ENCODE assay signal across 24 cellular contexts in the genomic region with DNA sequence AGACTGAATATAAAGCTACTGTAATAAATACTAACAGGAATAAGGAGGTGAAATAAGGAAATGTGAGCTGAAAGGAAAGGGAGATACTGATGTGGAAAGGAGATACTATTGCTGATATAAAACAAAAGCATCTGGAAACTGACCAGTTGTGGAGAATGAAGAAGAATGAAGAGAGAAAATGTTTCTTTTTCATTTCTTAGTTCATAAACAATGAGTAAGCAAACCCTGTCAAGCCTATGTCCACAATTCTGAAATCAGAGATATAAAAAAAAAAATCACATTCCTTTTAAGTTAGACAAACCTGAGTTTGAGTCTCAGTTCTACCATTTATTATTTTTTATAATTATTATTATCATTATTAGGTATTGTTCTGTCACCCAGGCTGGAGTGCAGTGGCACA.
DNase-seq lines count a peak whose midpoint lies in the region; ATAC-seq and TF ChIP-seq lines count a peak whose summit lies in the region.
"Had no signal": no experiment of that assay in that cellular context is flagged by ENCODE, and none has a peak within 500 bp of the region (broad histone marks: within the 10 kb centered on the region; RNA-seq: fewer than 3 reads in every experiment).

No MANE protein-coding gene starts in this region.

- peaks cover 42% of the 10 kb centered on the region for H3K4me1 Mint-ChIP-seq in MCF 10A (ENCODE audit: insufficient read depth, unreplicated experiment)

- intact Hi-C loops in MCF 10A (cut with micrococcal nuclease) = no loop called here

- peaks cover 11% of the 10 kb centered on the region; the same call in 1 of the 2 replicates for H3K9me3 ChIP-seq in SK-N-SH
- H3K9me3 ChIP-seq: BE2C had no signal

- H3K4me2 ChIP-seq in SK-N-SH = peak overlapping the region; percentile 63; the same call in 1 of the 2 replicates

- TF ChIP-seq CTCF in SK-N-SH (IDR thresholded peaks at IDR 0.05) (no peak), brain microvascular endothelial cell (IDR thresholded peaks at IDR 0.05; ENCODE audit: low read depth, low read length, missing control alignments) (no peak), fibroblast of the aortic adventitia (IDR thresholded peaks at IDR 0.05; ENCODE audit: insufficient read depth, low read length) (no peak), MCF 10A (IDR thresholded peaks at IDR 0.05; ENCODE audit: unreplicated experiment) (no peak)

- H3K79me2 ChIP-seq in SK-N-SH (ENCODE audit: insufficient read depth) = peaks cover 68% of the 10 kb centered on the region

- ATAC-seq in SK-N-SH treated with all-trans-retinoic acid at 6 μM for 48 hours = no peak
- no peak for ATAC-seq in GM18907 (IDR thresholded peaks at IDR 0.05; ENCODE audit: unreplicated experiment)
- no peak for ATAC-seq in HG03520 (IDR thresholded peaks at IDR 0.05; ENCODE audit: unreplicated experiment)

- H3K9ac ChIP-seq in SK-N-SH = no peak overlapping the region; the same call in 1 of the 2 replicates

- no peak overlapping the region for H3K4me3 Mint-ChIP-seq in MCF 10A (ENCODE audit: unreplicated experiment)
- H3K4me3 Mint-ChIP-seq: dendritic cell treated with granulocyte-macrophage colony-stimulating factor and Interleukin-4, amounts not matched to agents 40 ng/mL and 50 ng/mL, for 4 days had no signal

- no peak for TF ChIP-seq RAD21 in SK-N-SH (IDR thresholded peaks at IDR 0.05; ENCODE audit: low read length)

- no peak overlapping the region for H3K4me3 ChIP-seq in SK-N-SH (ENCODE audit: low read depth in 2 of 2, low read length in 1 of 2)
- H3K4me3 ChIP-seq in brain microvascular endothelial cell (ENCODE audit: low read depth, low read length) = no peak overlapping the region
- H3K4me3 ChIP-seq in fibroblast of the aortic adventitia (ENCODE audit: low read depth, low read length) = no peak overlapping the region
- H3K4me3 ChIP-seq: cardiac muscle cell had no signal

- no peaks in the 10 kb centered on the region for H3K27me3 Mint-ChIP-seq in MCF 10A (ENCODE audit: insufficient read depth, unreplicated experiment)
- H3K27me3 Mint-ChIP-seq: dendritic cell treated with granulocyte-macrophage colony-stimulating factor and Interleukin-4, amounts not matched to agents 40 ng/mL and 50 ng/mL, for 4 days had no signal

- H3K4me1 ChIP-seq in SK-N-SH (ENCODE audit: control insufficient read depth in 1 of 2, insufficient read depth in 2 of 2, low read depth in 1 of 2, low read length in 1 of 2) = peaks cover 0 to 19% of the 10 kb centered on the region in 2 experiments; a peak in 3 of 4 replicates
- H3K4me1 ChIP-seq: BE2C had no signal

- POLR2A ChIA-PET in SK-N-SH (lab: Yijun Ruan, JAX) = no interaction called here
- POLR2A ChIA-PET in MCF 10A (lab: Yijun Ruan, JAX) = no interaction called here

- H4K20me1 ChIP-seq in SK-N-SH (ENCODE audit: insufficient read depth) = no peaks in the 10 kb centered on the region

- H3K36me3 ChIP-seq in SK-N-SH (replicated peaks in 1 of 2; ENCODE audit: control insufficient read depth in 1 of 2, insufficient read depth in 2 of 2, low read length in 1 of 2) (peaks cover 0 to 13% of the 10 kb centered on the region in 2 experiments), brain microvascular endothelial cell (replicated peaks) (no peaks in the 10 kb centered on the region)
- H3K36me3 ChIP-seq: BE2C, cardiac muscle cell had no signal

- no peak overlapping the region for H3K27ac Mint-ChIP-seq in MCF 10A (ENCODE audit: low read depth, unreplicated experiment)
- H3K27ac Mint-ChIP-seq: dendritic cell treated with granulocyte-macrophage colony-stimulating factor and Interleukin-4, amounts not matched to agents 40 ng/mL and 50 ng/mL, for 4 days had no signal

- H3K9me3 Mint-ChIP-seq in MCF 10A (ENCODE audit: unreplicated experiment) = no peaks in the 10 kb centered on the region
- H3K9me3 Mint-ChIP-seq: dendritic cell treated with granulocyte-macrophage colony-stimulating factor and Interleukin-4, amounts not matched to agents 40 ng/mL and 50 ng/mL, for 4 days had no signal

- DNase-seq in SK-N-SH (no peak), brain microvascular endothelial cell (no peak), fibroblast of the aortic adventitia (ENCODE audit: low read depth) (peak; percentile 68), epidermal melanocyte (ENCODE audit: insufficient read length, low spot score) (no peak), MCF 10A (ENCODE audit: unreplicated experiment) (no peak)
- DNase-seq: activated CD4-positive, alpha-beta T cell treated with anti-CD3 and anti-CD28 coated beads, Interleukin-2, amount 50 U/mL, for 4 hours; activated CD8-positive, alpha-beta memory T cell treated with anti-CD3 and anti-CD28 coated beads, Interleukin-2, amount 50 U/mL, for 48 hours; activated effector memory CD4-positive, alpha-beta T cell treated with Interleukin-2 at 50 U/mL for 16 hours; BE2C; DMS79 treated with DMSO at 0.1 percent for 48 hours; NCI-H1417; NCI-H510A; NK-92 treated with Interleukin-12 subunit alpha and Interleukin-12 subunit beta, amount 100 ng/mL, for 24 hours; nucleus accumbens; retina; stimulated activated CD4-positive, alpha-beta T cell treated with anti-CD3 and anti-CD28 coated beads, Interleukin-4, amount 100 ng/mL, for 24 hours; stimulated activated naive CD4-positive, alpha-beta T cell treated with Interleukin-2 at 50 U/mL for 16 hours; T-helper 9 cell had no signal

- peak overlapping the region in 1 of 2 experiments; percentile 100; a peak in 2 of 4 replicates for H3K27ac ChIP-seq in SK-N-SH (ENCODE audit: low read depth in 2 of 2, low read length in 1 of 2)
- peak overlapping the region; percentile 54 for H3K27ac ChIP-seq in brain microvascular endothelial cell
- H3K27ac ChIP-seq: 22Rv1, cardiac muscle cell had no signal

- no peak for TF ChIP-seq EP300 in SK-N-SH (IDR thresholded peaks at IDR 0.05; ENCODE audit: borderline replicate concordance in 1 of 2, low read depth in 1 of 2, low read length in 1 of 2)

- no TSS peak for BruUV-seq in MCF 10A (replicated peaks; lab: Mats Ljungman, UMichigan)

- H3K27me3 ChIP-seq in SK-N-SH (ENCODE audit: insufficient read depth) (no peaks in the 10 kb centered on the region), brain microvascular endothelial cell (replicated peaks) (no peaks in the 10 kb centered on the region)
- H3K27me3 ChIP-seq: BE2C, cardiac muscle cell had no signal

- no peaks in the 10 kb centered on the region for H3K36me3 Mint-ChIP-seq in MCF 10A (ENCODE audit: insufficient read depth, unreplicated experiment)

- no peak overlapping the region for H2AFZ ChIP-seq in SK-N-SH (ENCODE audit: low read depth)

- H3K9me2 ChIP-seq in SK-N-SH = no peaks in the 10 kb centered on the region

- peaks cover 41% of the 10 kb centered on the region for H3F3A ChIP-seq in SK-N-SH (replicated peaks; ENCODE audit: insufficient read depth)

- in situ Hi-C loops in brain microvascular endothelial cell (cut with HindIII; ENCODE audit: low pct_ligation_motif_present, low sequenced_read_pairs) = no loop called here

- CTCF ChIA-PET in SK-N-SH (lab: Yijun Ruan, JAX) = no interaction called here
- CTCF ChIA-PET in MCF 10A (lab: Yijun Ruan, JAX) = interaction anchor here (1.9 kb wide), 1 partner anchor 22 kb away, joined by 7 read pairs; no protein-coding TSS in a partner anchor

TF ChIP-seq in SK-N-SH, 30 proteins besides CTCF, POLR2A, EP300 and RAD21:
- TF ChIP-seq PBX3 (IDR thresholded peaks at IDR 0.05) (peak; percentile 18; the same call in 1 of the 2 replicates), FOSL2 (IDR thresholded peaks at IDR 0.05; ENCODE audit: borderline replicate concordance, low read depth) (0 out of 2 replicates have a peak, but pooled peaks have one; percentile 5), TCF12 (IDR thresholded peaks at IDR 0.05) (peak; percentile 39; the same call in 1 of the 2 replicates), MEF2A (IDR thresholded peaks at IDR 0.05; ENCODE audit: borderline replicate concordance, low read depth) (no peak), JUND (IDR thresholded peaks at IDR 0.05) (peak; percentile 28; the same call in 1 of the 2 replicates)

TF ChIP-seq in SK-N-SH treated with all-trans-retinoic acid at 6 μM for 48 hours, 23 proteins besides CTCF, POLR2A, EP300 and RAD21 (continues in another document):
- TF ChIP-seq CSRNP3 (CRISPR knock-in tag; IDR thresholded peaks at IDR 0.05) = no peak
- TF ChIP-seq TOX (CRISPR knock-in tag; IDR thresholded peaks at IDR 0.05; ENCODE audit: borderline replicate concordance) = no peak
- no peak for TF ChIP-seq BACH2 (CRISPR knock-in tag; IDR thresholded peaks at IDR 0.05; ENCODE audit: borderline replicate concordance)
- TF ChIP-seq TCF4 (CRISPR knock-in tag; IDR thresholded peaks at IDR 0.05; ENCODE audit: borderline replicate concordance) = no peak
- TF ChIP-seq ARNTL (CRISPR knock-in tag; IDR thresholded peaks at IDR 0.05; ENCODE audit: borderline replicate concordance, low read depth) = no peak
- no peak for TF ChIP-seq GLIS3 (CRISPR knock-in tag; IDR thresholded peaks at IDR 0.05)
- TF ChIP-seq, protein P1, sequence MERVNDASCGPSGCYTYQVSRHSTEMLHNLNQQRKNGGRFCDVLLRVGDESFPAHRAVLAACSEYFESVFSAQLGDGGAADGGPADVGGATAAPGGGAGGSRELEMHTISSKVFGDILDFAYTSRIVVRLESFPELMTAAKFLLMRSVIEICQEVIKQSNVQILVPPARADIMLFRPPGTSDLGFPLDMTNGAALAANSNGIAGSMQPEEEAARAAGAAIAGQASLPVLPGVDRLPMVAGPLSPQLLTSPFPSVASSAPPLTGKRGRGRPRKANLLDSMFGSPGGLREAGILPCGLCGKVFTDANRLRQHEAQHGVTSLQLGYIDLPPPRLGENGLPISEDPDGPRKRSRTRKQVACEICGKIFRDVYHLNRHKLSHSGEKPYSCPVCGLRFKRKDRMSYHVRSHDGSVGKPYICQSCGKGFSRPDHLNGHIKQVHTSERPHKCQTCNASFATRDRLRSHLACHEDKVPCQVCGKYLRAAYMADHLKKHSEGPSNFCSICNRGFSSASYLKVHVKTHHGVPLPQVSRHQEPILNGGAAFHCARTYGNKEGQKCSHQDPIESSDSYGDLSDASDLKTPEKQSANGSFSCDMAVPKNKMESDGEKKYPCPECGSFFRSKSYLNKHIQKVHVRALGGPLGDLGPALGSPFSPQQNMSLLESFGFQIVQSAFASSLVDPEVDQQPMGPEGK (CRISPR knock-in tag; IDR thresholded peaks at IDR 0.05; ENCODE audit: borderline replicate concordance) = no peak
- no peak for TF ChIP-seq OSR1 (CRISPR knock-in tag; IDR thresholded peaks at IDR 0.05)
- TF ChIP-seq ZFP30 (CRISPR knock-in tag; IDR thresholded peaks at IDR 0.05) = no peak
